1 cellular context compared by ENCODE assay signal in genomic region chr3:5520237-5520636, GRCh38.
A peak's percentile ranks its signal among the peaks of the same experiment; 100 is the strongest.
TF ChIP-seq lines count a peak whose summit lies in the region.

No MANE protein-coding gene starts in this region.

TF ChIP-seq in K562, 482 proteins besides CTCF, POLR2A, EP300 and RAD21 (continued from another document and continues in another):
- TF ChIP-seq, protein P1, sequence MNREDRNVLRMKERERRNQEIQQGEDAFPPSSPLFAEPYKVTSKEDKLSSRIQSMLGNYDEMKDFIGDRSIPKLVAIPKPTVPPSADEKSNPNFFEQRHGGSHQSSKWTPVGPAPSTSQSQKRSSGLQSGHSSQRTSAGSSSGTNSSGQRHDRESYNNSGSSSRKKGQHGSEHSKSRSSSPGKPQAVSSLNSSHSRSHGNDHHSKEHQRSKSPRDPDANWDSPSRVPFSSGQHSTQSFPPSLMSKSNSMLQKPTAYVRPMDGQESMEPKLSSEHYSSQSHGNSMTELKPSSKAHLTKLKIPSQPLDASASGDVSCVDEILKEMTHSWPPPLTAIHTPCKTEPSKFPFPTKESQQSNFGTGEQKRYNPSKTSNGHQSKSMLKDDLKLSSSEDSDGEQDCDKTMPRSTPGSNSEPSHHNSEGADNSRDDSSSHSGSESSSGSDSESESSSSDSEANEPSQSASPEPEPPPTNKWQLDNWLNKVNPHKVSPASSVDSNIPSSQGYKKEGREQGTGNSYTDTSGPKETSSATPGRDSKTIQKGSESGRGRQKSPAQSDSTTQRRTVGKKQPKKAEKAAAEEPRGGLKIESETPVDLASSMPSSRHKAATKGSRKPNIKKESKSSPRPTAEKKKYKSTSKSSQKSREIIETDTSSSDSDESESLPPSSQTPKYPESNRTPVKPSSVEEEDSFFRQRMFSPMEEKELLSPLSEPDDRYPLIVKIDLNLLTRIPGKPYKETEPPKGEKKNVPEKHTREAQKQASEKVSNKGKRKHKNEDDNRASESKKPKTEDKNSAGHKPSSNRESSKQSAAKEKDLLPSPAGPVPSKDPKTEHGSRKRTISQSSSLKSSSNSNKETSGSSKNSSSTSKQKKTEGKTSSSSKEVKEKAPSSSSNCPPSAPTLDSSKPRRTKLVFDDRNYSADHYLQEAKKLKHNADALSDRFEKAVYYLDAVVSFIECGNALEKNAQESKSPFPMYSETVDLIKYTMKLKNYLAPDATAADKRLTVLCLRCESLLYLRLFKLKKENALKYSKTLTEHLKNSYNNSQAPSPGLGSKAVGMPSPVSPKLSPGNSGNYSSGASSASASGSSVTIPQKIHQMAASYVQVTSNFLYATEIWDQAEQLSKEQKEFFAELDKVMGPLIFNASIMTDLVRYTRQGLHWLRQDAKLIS (CRISPR knock-in tag; IDR thresholded peaks at IDR 0.05), result no peak
- TF ChIP-seq NRF1 (conservative IDR thresholded peaks at IDR 0.05 in 1 of 2, IDR thresholded peaks at IDR 0.05 in 1 of 2) (no peak), BRCA1 (IDR thresholded peaks at IDR 0.05) (no peak), BRCA1 (CRISPR knock-in tag; IDR thresholded peaks at IDR 0.05) (no peak), ZNF316 (IDR thresholded peaks at IDR 0.05) (no peak), CBFA2T2 (conservative IDR thresholded peaks at IDR 0.05) (peak; percentile 53), NR2F6 (CRISPR knock-in tag; IDR thresholded peaks at IDR 0.05) (no peak), ZKSCAN1 (IDR thresholded peaks at IDR 0.05; ENCODE audit: low read depth, low read length) (no peak), HMG20B (CRISPR knock-in tag; IDR thresholded peaks at IDR 0.05) (no peak), ZNF197 (CRISPR knock-in tag; IDR thresholded peaks at IDR 0.05; ENCODE audit: low read depth) (no peak), ETS1 (conservative IDR thresholded peaks at IDR 0.05; ENCODE audit: control insufficient read depth, low read depth, low read length) (no peak), TAL1 (IDR thresholded peaks at IDR 0.05) (no peak), PBX2 (CRISPR knock-in tag; IDR thresholded peaks at IDR 0.05; ENCODE audit: low read depth) (no peak), PBX2 (tag; conservative IDR thresholded peaks at IDR 0.05; ENCODE audit: low read depth) (peak; percentile 51; the same call in 1 of the 2 replicates), CBFB (CRISPR knock-in tag; IDR thresholded peaks at IDR 0.05) (no peak), WHSC1 (IDR thresholded peaks at IDR 0.05; ENCODE audit: low read length) (no peak), ZNF589 (CRISPR knock-in tag; IDR thresholded peaks at IDR 0.05; ENCODE audit: low read depth) (no peak), ZNF707 (CRISPR knock-in tag; conservative IDR thresholded peaks at IDR 0.05) (no peak), ELF2 (CRISPR knock-in tag; IDR thresholded peaks at IDR 0.05) (no peak), SAFB (IDR thresholded peaks at IDR 0.05; ENCODE audit: borderline replicate concordance, low read depth, low read length) (no peak), ZNF311 (CRISPR knock-in tag; IDR thresholded peaks at IDR 0.05) (no peak), CXXC5 (CRISPR knock-in tag; IDR thresholded peaks at IDR 0.05) (0 out of 2 replicates have a peak, but pooled peaks have one; percentile 25), U2AF2 (optimal IDR thresholded peaks at IDR 0.05; ENCODE audit: low read depth, low read length) (no peak), USF1 (CRISPR knock-in tag; IDR thresholded peaks at IDR 0.05) (peak; percentile 96)
- TF ChIP-seq, protein P2, sequence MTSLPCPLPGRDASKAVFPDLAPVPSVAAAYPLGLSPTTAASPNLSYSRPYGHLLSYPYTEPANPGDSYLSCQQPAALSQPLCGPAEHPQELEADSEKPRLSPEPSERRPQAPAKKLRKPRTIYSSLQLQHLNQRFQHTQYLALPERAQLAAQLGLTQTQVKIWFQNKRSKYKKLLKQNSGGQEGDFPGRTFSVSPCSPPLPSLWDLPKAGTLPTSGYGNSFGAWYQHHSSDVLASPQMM (CRISPR knock-in tag; IDR thresholded peaks at IDR 0.05), result no peak
- TF ChIP-seq, protein P3, sequence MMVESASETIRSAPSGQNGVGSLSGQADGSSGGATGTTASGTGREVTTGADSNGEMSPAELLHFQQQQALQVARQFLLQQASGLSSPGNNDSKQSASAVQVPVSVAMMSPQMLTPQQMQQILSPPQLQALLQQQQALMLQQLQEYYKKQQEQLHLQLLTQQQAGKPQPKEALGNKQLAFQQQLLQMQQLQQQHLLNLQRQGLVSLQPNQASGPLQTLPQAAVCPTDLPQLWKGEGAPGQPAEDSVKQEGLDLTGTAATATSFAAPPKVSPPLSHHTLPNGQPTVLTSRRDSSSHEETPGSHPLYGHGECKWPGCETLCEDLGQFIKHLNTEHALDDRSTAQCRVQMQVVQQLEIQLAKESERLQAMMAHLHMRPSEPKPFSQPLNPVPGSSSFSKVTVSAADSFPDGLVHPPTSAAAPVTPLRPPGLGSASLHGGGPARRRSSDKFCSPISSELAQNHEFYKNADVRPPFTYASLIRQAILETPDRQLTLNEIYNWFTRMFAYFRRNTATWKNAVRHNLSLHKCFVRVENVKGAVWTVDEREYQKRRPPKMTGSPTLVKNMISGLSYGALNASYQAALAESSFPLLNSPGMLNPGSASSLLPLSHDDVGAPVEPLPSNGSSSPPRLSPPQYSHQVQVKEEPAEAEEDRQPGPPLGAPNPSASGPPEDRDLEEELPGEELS (CRISPR knock-in tag; IDR thresholded peaks at IDR 0.05; ENCODE audit: borderline replicate concordance), result no peak
- TF ChIP-seq, protein P4, sequence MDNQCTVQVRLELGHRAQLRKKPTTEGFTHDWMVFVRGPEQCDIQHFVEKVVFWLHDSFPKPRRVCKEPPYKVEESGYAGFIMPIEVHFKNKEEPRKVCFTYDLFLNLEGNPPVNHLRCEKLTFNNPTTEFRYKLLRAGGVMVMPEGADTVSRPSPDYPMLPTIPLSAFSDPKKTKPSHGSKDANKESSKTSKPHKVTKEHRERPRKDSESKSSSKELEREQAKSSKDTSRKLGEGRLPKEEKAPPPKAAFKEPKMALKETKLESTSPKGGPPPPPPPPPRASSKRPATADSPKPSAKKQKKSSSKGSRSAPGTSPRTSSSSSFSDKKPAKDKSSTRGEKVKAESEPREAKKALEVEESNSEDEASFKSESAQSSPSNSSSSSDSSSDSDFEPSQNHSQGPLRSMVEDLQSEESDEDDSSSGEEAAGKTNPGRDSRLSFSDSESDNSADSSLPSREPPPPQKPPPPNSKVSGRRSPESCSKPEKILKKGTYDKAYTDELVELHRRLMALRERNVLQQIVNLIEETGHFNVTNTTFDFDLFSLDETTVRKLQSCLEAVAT (IDR thresholded peaks at IDR 0.05), result no peak
- TF ChIP-seq, protein P5, sequence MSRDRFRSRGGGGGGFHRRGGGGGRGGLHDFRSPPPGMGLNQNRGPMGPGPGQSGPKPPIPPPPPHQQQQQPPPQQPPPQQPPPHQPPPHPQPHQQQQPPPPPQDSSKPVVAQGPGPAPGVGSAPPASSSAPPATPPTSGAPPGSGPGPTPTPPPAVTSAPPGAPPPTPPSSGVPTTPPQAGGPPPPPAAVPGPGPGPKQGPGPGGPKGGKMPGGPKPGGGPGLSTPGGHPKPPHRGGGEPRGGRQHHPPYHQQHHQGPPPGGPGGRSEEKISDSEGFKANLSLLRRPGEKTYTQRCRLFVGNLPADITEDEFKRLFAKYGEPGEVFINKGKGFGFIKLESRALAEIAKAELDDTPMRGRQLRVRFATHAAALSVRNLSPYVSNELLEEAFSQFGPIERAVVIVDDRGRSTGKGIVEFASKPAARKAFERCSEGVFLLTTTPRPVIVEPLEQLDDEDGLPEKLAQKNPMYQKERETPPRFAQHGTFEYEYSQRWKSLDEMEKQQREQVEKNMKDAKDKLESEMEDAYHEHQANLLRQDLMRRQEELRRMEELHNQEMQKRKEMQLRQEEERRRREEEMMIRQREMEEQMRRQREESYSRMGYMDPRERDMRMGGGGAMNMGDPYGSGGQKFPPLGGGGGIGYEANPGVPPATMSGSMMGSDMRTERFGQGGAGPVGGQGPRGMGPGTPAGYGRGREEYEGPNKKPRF (IDR thresholded peaks at IDR 0.05; ENCODE audit: low read depth, low read length), result no peak
- TF ChIP-seq, protein P6, sequence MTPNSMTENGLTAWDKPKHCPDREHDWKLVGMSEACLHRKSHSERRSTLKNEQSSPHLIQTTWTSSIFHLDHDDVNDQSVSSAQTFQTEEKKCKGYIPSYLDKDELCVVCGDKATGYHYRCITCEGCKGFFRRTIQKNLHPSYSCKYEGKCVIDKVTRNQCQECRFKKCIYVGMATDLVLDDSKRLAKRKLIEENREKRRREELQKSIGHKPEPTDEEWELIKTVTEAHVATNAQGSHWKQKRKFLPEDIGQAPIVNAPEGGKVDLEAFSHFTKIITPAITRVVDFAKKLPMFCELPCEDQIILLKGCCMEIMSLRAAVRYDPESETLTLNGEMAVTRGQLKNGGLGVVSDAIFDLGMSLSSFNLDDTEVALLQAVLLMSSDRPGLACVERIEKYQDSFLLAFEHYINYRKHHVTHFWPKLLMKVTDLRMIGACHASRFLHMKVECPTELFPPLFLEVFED (CRISPR knock-in tag; conservative IDR thresholded peaks at IDR 0.05), result no peak
- TF ChIP-seq, protein P7, sequence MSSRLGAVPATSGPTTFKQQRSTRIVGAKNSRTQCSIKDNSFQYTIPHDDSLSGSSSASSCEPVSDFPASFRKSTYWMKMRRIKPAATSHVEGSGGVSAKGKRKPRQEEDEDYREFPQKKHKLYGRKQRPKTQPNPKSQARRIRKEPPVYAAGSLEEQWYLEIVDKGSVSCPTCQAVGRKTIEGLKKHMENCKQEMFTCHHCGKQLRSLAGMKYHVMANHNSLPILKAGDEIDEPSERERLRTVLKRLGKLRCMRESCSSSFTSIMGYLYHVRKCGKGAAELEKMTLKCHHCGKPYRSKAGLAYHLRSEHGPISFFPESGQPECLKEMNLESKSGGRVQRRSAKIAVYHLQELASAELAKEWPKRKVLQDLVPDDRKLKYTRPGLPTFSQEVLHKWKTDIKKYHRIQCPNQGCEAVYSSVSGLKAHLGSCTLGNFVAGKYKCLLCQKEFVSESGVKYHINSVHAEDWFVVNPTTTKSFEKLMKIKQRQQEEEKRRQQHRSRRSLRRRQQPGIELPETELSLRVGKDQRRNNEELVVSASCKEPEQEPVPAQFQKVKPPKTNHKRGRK (tag; IDR thresholded peaks at IDR 0.05), result no peak
